In genomic region chr17:3893003-3893719, GRCh38 we compare ENCODE assay signal across 1 cellular context.
TF ChIP-seq lines count a peak whose summit lies in the region.

Gene CAMKK1 (minus strand): TSS chr17:3893053. CDS start chr17:3885687, 7,366 bp downstream.

TF ChIP-seq in K562, 482 proteins besides CTCF, POLR2A, EP300 and RAD21 (continued from another document and continues in another):
- TF ChIP-seq, protein P1, sequence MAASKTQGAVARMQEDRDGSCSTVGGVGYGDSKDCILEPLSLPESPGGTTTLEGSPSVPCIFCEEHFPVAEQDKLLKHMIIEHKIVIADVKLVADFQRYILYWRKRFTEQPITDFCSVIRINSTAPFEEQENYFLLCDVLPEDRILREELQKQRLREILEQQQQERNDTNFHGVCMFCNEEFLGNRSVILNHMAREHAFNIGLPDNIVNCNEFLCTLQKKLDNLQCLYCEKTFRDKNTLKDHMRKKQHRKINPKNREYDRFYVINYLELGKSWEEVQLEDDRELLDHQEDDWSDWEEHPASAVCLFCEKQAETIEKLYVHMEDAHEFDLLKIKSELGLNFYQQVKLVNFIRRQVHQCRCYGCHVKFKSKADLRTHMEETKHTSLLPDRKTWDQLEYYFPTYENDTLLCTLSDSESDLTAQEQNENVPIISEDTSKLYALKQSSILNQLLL (CRISPR knock-in tag; IDR thresholded peaks at IDR 0.05; ENCODE audit: borderline replicate concordance) = no peak
- TF ChIP-seq ETV6 (IDR thresholded peaks at IDR 0.05; ENCODE audit: borderline replicate concordance in 1 of 2, low read depth in 2 of 2, low read length in 1 of 2) = no peak
- TF ChIP-seq ETV6 (CRISPR knock-in tag; IDR thresholded peaks at IDR 0.05; ENCODE audit: borderline replicate concordance) = no peak
- peak; percentile 30 for TF ChIP-seq PHF20 (IDR thresholded peaks at IDR 0.05; ENCODE audit: partially characterized antibody)
- TF ChIP-seq, protein P2, sequence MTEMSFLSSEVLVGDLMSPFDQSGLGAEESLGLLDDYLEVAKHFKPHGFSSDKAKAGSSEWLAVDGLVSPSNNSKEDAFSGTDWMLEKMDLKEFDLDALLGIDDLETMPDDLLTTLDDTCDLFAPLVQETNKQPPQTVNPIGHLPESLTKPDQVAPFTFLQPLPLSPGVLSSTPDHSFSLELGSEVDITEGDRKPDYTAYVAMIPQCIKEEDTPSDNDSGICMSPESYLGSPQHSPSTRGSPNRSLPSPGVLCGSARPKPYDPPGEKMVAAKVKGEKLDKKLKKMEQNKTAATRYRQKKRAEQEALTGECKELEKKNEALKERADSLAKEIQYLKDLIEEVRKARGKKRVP (CRISPR knock-in tag; IDR thresholded peaks at IDR 0.05) = peak; percentile 17; the same call in 1 of the 2 replicates
- TF ChIP-seq NFIX (CRISPR knock-in tag; IDR thresholded peaks at IDR 0.05; ENCODE audit: low read depth) = no peak
- TF ChIP-seq E2F5 (CRISPR knock-in tag; IDR thresholded peaks at IDR 0.05) = no peak
- TF ChIP-seq KLF1 (tag; IDR thresholded peaks at IDR 0.05) = peak; percentile 66; the same call in 1 of the 2 replicates
- TF ChIP-seq RBM25 (IDR thresholded peaks at IDR 0.05; ENCODE audit: low read depth, low read length, severe bottlenecking) = peak; percentile 98
- TF ChIP-seq, protein P3, sequence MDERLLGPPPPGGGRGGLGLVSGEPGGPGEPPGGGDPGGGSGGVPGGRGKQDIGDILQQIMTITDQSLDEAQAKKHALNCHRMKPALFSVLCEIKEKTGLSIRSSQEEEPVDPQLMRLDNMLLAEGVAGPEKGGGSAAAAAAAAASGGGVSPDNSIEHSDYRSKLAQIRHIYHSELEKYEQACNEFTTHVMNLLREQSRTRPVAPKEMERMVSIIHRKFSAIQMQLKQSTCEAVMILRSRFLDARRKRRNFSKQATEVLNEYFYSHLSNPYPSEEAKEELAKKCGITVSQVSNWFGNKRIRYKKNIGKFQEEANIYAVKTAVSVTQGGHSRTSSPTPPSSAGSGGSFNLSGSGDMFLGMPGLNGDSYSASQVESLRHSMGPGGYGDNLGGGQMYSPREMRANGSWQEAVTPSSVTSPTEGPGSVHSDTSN (CRISPR knock-in tag; IDR thresholded peaks at IDR 0.05; ENCODE audit: low read depth) = 0 out of 2 replicates have a peak, but pooled peaks have one; percentile 35
- TF ChIP-seq, protein P3 (tag; conservative IDR thresholded peaks at IDR 0.05; ENCODE audit: low read depth) = no peak; the same call in 1 of the 2 replicates
- peak; percentile 52; the same call in 1 of the 2 replicates for TF ChIP-seq SAFB (IDR thresholded peaks at IDR 0.05; ENCODE audit: borderline replicate concordance, low read depth, low read length)
- no peak for TF ChIP-seq TFAM (CRISPR knock-in tag; conservative IDR thresholded peaks at IDR 0.05)
- no peak for TF ChIP-seq COPS2 (conservative IDR thresholded peaks at IDR 0.05)
- TF ChIP-seq SP1 (CRISPR knock-in tag; IDR thresholded peaks at IDR 0.05) = peak; percentile 89
- TF ChIP-seq PRMT5 (CRISPR knock-in tag; IDR thresholded peaks at IDR 0.05) = no peak
- TF ChIP-seq SMAD4 (CRISPR knock-in tag; conservative IDR thresholded peaks at IDR 0.05) = no peak
- TF ChIP-seq KDM5B (IDR thresholded peaks at IDR 0.05; ENCODE audit: insufficient replicate concordance, low read depth, low read length) = peak; percentile 59
- peak in 1 of 2 experiments; percentile 53; a peak in 2 of 4 replicates for TF ChIP-seq HDAC1 (IDR thresholded peaks at IDR 0.05)
- TF ChIP-seq ETS2 (tag; IDR thresholded peaks at IDR 0.05; ENCODE audit: borderline replicate concordance, poor library complexity, severe bottlenecking) = no peak
- TF ChIP-seq ZNF184 (CRISPR knock-in tag; IDR thresholded peaks at IDR 0.05) = no peak
- no peak for TF ChIP-seq SP2 (IDR thresholded peaks at IDR 0.05; ENCODE audit: extremely low read depth, low read depth, low read length, poor library complexity, severe bottlenecking)
- peak; percentile 58; the same call in 1 of the 2 replicates for TF ChIP-seq CREB5 (CRISPR knock-in tag; IDR thresholded peaks at IDR 0.05)
- TF ChIP-seq, protein P4, sequence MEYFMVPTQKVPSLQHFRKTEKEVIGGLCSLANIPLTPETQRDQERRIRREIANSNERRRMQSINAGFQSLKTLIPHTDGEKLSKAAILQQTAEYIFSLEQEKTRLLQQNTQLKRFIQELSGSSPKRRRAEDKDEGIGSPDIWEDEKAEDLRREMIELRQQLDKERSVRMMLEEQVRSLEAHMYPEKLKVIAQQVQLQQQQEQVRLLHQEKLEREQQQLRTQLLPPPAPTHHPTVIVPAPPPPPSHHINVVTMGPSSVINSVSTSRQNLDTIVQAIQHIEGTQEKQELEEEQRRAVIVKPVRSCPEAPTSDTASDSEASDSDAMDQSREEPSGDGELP (CRISPR knock-in tag; IDR thresholded peaks at IDR 0.05; ENCODE audit: borderline replicate concordance) = 0 out of 2 replicates have a peak, but pooled peaks have one; percentile 32
- no peak for TF ChIP-seq RFX1 (IDR thresholded peaks at IDR 0.05)
- no peak for TF ChIP-seq RBM15 (IDR thresholded peaks at IDR 0.05; ENCODE audit: insufficient read depth, low read length)
- TF ChIP-seq, protein P5, sequence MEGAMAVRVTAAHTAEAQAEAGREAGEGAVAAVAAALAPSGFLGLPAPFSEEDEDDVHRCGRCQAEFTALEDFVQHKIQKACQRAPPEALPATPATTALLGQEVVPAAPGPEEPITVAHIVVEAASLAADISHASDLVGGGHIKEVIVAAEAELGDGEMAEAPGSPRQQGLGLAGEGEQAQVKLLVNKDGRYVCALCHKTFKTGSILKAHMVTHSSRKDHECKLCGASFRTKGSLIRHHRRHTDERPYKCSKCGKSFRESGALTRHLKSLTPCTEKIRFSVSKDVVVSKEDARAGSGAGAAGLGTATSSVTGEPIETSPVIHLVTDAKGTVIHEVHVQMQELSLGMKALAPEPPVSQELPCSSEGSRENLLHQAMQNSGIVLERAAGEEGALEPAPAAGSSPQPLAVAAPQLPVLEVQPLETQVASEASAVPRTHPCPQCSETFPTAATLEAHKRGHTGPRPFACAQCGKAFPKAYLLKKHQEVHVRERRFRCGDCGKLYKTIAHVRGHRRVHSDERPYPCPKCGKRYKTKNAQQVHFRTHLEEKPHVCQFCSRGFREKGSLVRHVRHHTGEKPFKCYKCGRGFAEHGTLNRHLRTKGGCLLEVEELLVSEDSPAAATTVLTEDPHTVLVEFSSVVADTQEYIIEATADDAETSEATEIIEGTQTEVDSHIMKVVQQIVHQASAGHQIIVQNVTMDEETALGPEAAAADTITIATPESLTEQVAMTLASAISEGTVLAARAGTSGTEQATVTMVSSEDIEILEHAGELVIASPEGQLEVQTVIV (CRISPR knock-in tag; IDR thresholded peaks at IDR 0.05; ENCODE audit: borderline replicate concordance) = peak; percentile 38; the same call in 1 of the 2 replicates
- no peak for TF ChIP-seq RAD51 (IDR thresholded peaks at IDR 0.05; ENCODE audit: borderline replicate concordance, low read depth)
- TF ChIP-seq RBBP5 (IDR thresholded peaks at IDR 0.05; ENCODE audit: borderline replicate concordance, insufficient read depth, low read length, poor library complexity, severe bottlenecking) = peak; percentile 13
- TF ChIP-seq ZNF512 (tag; IDR thresholded peaks at IDR 0.05) = no peak
- TF ChIP-seq NR2C2 (CRISPR knock-in tag; IDR thresholded peaks at IDR 0.05) = no peak
- TF ChIP-seq NR2C2 (tag; IDR thresholded peaks at IDR 0.05) = peak; percentile 19; the same call in 1 of the 2 replicates
- no peak for TF ChIP-seq ZNF212 (CRISPR knock-in tag; IDR thresholded peaks at IDR 0.05)
- TF ChIP-seq RBM14 (IDR thresholded peaks at IDR 0.05; ENCODE audit: borderline replicate concordance, insufficient read depth, low read depth, low read length) = no peak
- peak in 1 of 2 experiments; percentile 69; a peak in 2 of 4 replicates for TF ChIP-seq SRF (CRISPR knock-in tag; IDR thresholded peaks at IDR 0.05)
- TF ChIP-seq ADNP (tag; IDR thresholded peaks at IDR 0.05) = no peak
- TF ChIP-seq ZNF764 (CRISPR knock-in tag; IDR thresholded peaks at IDR 0.05; ENCODE audit: low read depth) = no peak
- TF ChIP-seq POLR2G (IDR thresholded peaks at IDR 0.05; ENCODE audit: low read depth, low read length) = peak; percentile 80; the same call in 1 of the 2 replicates
- TF ChIP-seq CCNT2 (IDR thresholded peaks at IDR 0.05; ENCODE audit: borderline replicate concordance, extremely low read depth, insufficient read length, low read depth, low read length) = peak; percentile 67
- no peak for TF ChIP-seq ZBED1 (IDR thresholded peaks at IDR 0.05)
- TF ChIP-seq, protein P6, sequence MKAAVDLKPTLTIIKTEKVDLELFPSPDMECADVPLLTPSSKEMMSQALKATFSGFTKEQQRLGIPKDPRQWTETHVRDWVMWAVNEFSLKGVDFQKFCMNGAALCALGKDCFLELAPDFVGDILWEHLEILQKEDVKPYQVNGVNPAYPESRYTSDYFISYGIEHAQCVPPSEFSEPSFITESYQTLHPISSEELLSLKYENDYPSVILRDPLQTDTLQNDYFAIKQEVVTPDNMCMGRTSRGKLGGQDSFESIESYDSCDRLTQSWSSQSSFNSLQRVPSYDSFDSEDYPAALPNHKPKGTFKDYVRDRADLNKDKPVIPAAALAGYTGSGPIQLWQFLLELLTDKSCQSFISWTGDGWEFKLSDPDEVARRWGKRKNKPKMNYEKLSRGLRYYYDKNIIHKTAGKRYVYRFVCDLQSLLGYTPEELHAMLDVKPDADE (conservative IDR thresholded peaks at IDR 0.05; ENCODE audit: control insufficient read depth, low read depth, low read length) = 0 out of 2 replicates have a peak, but pooled peaks have one; percentile 32
- TF ChIP-seq HMGXB4 (CRISPR knock-in tag; IDR thresholded peaks at IDR 0.05) = no peak
- peak; percentile 96 for TF ChIP-seq PKNOX1 (IDR thresholded peaks at IDR 0.05)
- 0 out of 2 replicates have a peak, but pooled peaks have one; percentile 14 for TF ChIP-seq BHLHE40 (IDR thresholded peaks at IDR 0.05; ENCODE audit: low read length)
- TF ChIP-seq ELF4 (CRISPR knock-in tag; IDR thresholded peaks at IDR 0.05) = no peak
- TF ChIP-seq ZFX (CRISPR knock-in tag; IDR thresholded peaks at IDR 0.05) = peak; percentile 78
- no peak for TF ChIP-seq NR1H2 (CRISPR knock-in tag; IDR thresholded peaks at IDR 0.05)
- no peak for TF ChIP-seq BRD4 (IDR thresholded peaks at IDR 0.05)
